ENCODE assay signal across 25 cellular contexts in the genomic region with DNA sequence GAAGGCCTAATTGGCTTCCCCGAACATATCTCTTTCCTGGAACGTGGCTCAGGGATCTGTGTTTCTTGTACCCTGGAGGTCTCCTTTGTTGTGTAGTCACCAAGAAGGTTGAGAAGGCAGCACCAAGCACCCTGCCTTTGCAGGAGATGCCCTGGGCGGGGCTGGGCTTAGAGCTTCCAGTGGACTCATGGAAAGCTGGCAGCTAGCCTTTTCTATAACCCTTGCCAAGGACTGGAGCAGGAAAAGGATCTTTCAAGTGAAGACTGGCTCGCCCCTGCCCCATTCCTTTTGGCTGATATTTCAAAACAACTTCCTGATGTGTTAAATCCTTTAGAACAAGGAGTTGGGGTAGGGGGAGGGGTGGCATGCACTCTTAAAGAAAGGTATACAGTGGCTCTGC. TPM values are rescaled to one million over a fixed set of nuclear protein-coding genes. Genes with fewer than 3 reads are reported as not detected.
"Had no signal": no experiment of that assay in that cellular context is flagged by ENCODE, and none has a peak within 500 bp of the region (broad histone marks: within the 10 kb centered on the region; RNA-seq: fewer than 3 reads in every experiment).

No MANE protein-coding gene starts in this region.

- H3K4me1 ChIP-seq: esophagus muscularis mucosa, gastrocnemius medialis, heart right ventricle, parathyroid adenoma, psoas muscle, right lobe of liver, stomach, transverse colon had no signal

- H3K4me3 ChIP-seq: esophagus muscularis mucosa, gastrocnemius medialis, heart right ventricle, psoas muscle, right lobe of liver, stomach, thoracic aorta, transverse colon had no signal

- H3K36me3 ChIP-seq: esophagus muscularis mucosa, gastrocnemius medialis, heart right ventricle, right lobe of liver, stomach, thoracic aorta, transverse colon had no signal

- ATAC-seq: gastrocnemius medialis; heart right ventricle; left lobe of liver; naive thymus-derived CD8-positive, alpha-beta T cell; psoas muscle; right lobe of liver; stimulated activated effector memory CD8-positive, alpha-beta T cell treated with anti-CD3 and anti-CD28 coated beads, Interleukin-12 subunit alpha, Interleukin-12 subunit beta, amount 100 ng/mL, for 72 hours had no signal

- H3K27me3 ChIP-seq: esophagus muscularis mucosa, gastrocnemius medialis, heart right ventricle, right lobe of liver, stomach, transverse colon had no signal

- H3K9me3 ChIP-seq: gastrocnemius medialis, psoas muscle, right lobe of liver, thoracic aorta, transverse colon had no signal

- H3K36me3 Mint-ChIP-seq: naive thymus-derived CD8-positive, alpha-beta T cell; stimulated activated effector memory CD8-positive, alpha-beta T cell treated with anti-CD3 and anti-CD28 coated beads, Interleukin-12 subunit alpha, Interleukin-12 subunit beta, amount 100 ng/mL, for 72 hours had no signal

- H2AFZ ChIP-seq: parathyroid adenoma had no signal

- H3K27ac ChIP-seq: epithelial cell of prostate, esophagus muscularis mucosa, gastrocnemius medialis, heart right ventricle, parathyroid adenoma, psoas muscle, right lobe of liver, stomach, thoracic aorta, transverse colon had no signal

- H3K27ac Mint-ChIP-seq: naive thymus-derived CD8-positive, alpha-beta T cell; stimulated activated effector memory CD8-positive, alpha-beta T cell treated with anti-CD3 and anti-CD28 coated beads, Interleukin-12 subunit alpha, Interleukin-12 subunit beta, amount 100 ng/mL, for 72 hours had no signal

- H3K4me3 Mint-ChIP-seq: naive thymus-derived CD8-positive, alpha-beta T cell; neural crest cell; stimulated activated effector memory CD8-positive, alpha-beta T cell treated with anti-CD3 and anti-CD28 coated beads, Interleukin-12 subunit alpha, Interleukin-12 subunit beta, amount 100 ng/mL, for 72 hours had no signal

- H3K27me3 Mint-ChIP-seq: naive thymus-derived CD8-positive, alpha-beta T cell had no signal

- H3K4me1 Mint-ChIP-seq: naive thymus-derived CD8-positive, alpha-beta T cell; stimulated activated effector memory CD8-positive, alpha-beta T cell treated with anti-CD3 and anti-CD28 coated beads, Interleukin-12 subunit alpha, Interleukin-12 subunit beta, amount 100 ng/mL, for 72 hours had no signal

- H3K9ac ChIP-seq: parathyroid adenoma had no signal

- DNase-seq: cortex of kidney; effector memory CD4-positive, alpha-beta T cell; gastrocnemius medialis; heart right ventricle; hypothalamus; islet precursor cell; mammary epithelial cell; naive thymus-derived CD8-positive, alpha-beta T cell; occipital lobe; psoas muscle; retina; right lobe of liver; stimulated activated CD4-positive, alpha-beta T cell treated with anti-CD3 and anti-CD28 coated beads, Interleukin-4, amount 100 ng/mL, for 1 hour; stimulated activated CD8-positive, alpha-beta memory T cell treated with anti-CD3 and anti-CD28 coated beads, Interleukin-4, amount 100 ng/mL, for 48 hours; stomach; substantia nigra; transverse colon had no signal

- H3K9me3 Mint-ChIP-seq: neural crest cell had no signal

- H3K79me2 ChIP-seq: parathyroid adenoma had no signal

RNA-seq across cellular contexts. Expression of a gene that starts 58.9 kb away (rescaled TPM):
- total RNA-seq: gastrocnemius medialis; left lobe of liver; mammary epithelial cell; mononuclear cell; naive thymus-derived CD8-positive, alpha-beta T cell; psoas muscle; right lobe of liver had no signal
- polyA plus RNA-seq: heart right ventricle; mammary epithelial cell; naive thymus-derived CD8-positive, alpha-beta T cell had no signal
